In the genomic region with DNA sequence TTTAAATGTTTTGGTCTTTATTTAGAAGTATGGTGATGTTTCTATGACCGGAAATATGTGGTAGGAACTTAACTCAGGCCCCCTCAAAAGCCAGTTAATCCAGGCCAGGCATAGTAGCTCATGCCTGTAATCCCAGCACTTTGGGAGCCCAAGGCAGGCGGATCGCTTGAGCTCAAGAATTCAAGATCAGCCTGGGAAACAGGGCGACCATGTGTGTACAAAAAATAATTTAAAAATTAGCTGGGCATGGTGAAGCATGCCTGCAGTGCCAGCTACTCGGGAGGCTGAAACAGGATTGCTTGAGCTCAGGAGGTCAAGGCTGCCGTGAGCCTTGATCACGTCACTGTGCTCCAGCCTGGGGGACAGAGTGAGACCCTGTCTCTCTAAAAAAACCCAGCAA, we compare ENCODE assay signal across 31 cellular contexts.
"Had no signal": no experiment of that assay in that cellular context is flagged by ENCODE, and none has a peak within 500 bp of the region (broad histone marks: within the 10 kb centered on the region; RNA-seq: fewer than 3 reads in every experiment).

No MANE protein-coding gene starts in this region.

- H3K9me3 ChIP-seq: adrenal gland, body of pancreas, breast epithelium had no signal

- H3K27me3 ChIP-seq: adrenal gland, body of pancreas, brain microvascular endothelial cell, breast epithelium had no signal

- H3K4me1 ChIP-seq: adrenal gland, body of pancreas, breast epithelium had no signal

- H3K4me3 ChIP-seq: adrenal gland, body of pancreas, breast epithelium had no signal

- H3K27ac ChIP-seq: adrenal gland, body of pancreas, brain microvascular endothelial cell, breast epithelium, VCaP had no signal

- ATAC-seq: activated CD8-positive, alpha-beta memory T cell treated with anti-CD3 and anti-CD28 coated beads, Interleukin-2, amount 10 ng/mL, durations not matched to agents 7 days and 5 days; activated CD8-positive, alpha-beta T cell treated with anti-CD3 and anti-CD28 coated beads for 36 hours; activated naive CD4-positive, alpha-beta T cell treated with anti-CD3 and anti-CD28 coated beads, Interleukin-2, amount 50 U/mL, for 72 hours; activated T-cell treated with anti-CD3 and anti-CD28 coated beads, Interleukin-2, amount 50 U/mL, for 4 hours; activated T-cell treated with anti-CD3 and anti-CD28 coated beads, Interleukin-2, amount 50 U/mL, for 72 hours; activated T-helper 17 cell treated with anti-CD3 and anti-CD28 coated beads, Interleukin-2, amount 50 U/mL, for 72 hours; body of pancreas had no signal

- DNase-seq: activated B cell treated with CpG ODN at 0.5 μM for 24 hours; activated CD4-positive, alpha-beta memory T cell treated with anti-CD3 and anti-CD28 coated beads for 36 hours; activated CD4-positive, alpha-beta T cell treated with anti-CD3 and anti-CD28 coated beads for 4 hours; activated CD4-positive, alpha-beta T cell treated with anti-CD3 and anti-CD28 coated beads, Interleukin-2, amount 10 ng/mL, durations not matched to agents 24 days and 14 days; activated CD4-positive, alpha-beta T cell treated with anti-CD3 and anti-CD28 coated beads, Interleukin-2, amount 50 U/mL, for 1 hour; activated CD4-positive, alpha-beta T cell treated with anti-CD3 and anti-CD28 coated beads, Interleukin-2, amount 50 U/mL, for 4 hours; activated CD4-positive, CD25-positive, alpha-beta regulatory T cell treated with anti-CD3 and anti-CD28 coated beads, Interleukin-2, amount 50 U/mL, for 72 hours; activated CD8-positive, alpha-beta memory T cell treated with anti-CD3 and anti-CD28 coated beads, Interleukin-2, amount 10 ng/mL, durations not matched to agents 7 days and 5 days; activated CD8-positive, alpha-beta T cell treated with anti-CD3 and anti-CD28 coated beads for 36 hours; activated gamma-delta T cell treated with Interleukin-2 at 50 U/mL for 16 hours; activated naive CD4-positive, alpha-beta T cell; activated naive CD4-positive, alpha-beta T cell treated with anti-CD3 and anti-CD28 coated beads for 36 hours; activated naive CD4-positive, alpha-beta T cell treated with anti-CD3 and anti-CD28 coated beads, Interleukin-2, amount 50 U/mL, for 16 hours; activated naive CD8-positive, alpha-beta T cell treated with anti-CD3 and anti-CD28 coated beads for 36 hours; activated T-cell treated with anti-CD3 and anti-CD28 coated beads for 4 hours; activated T-cell treated with anti-CD3 and anti-CD28 coated beads, Interleukin-2, amount 50 U/mL, for 1 hour; activated T-cell treated with anti-CD3 and anti-CD28 coated beads, Interleukin-2, amount 50 U/mL, for 4 hours; activated T-cell treated with anti-CD3 and anti-CD28 coated beads, Interleukin-2, amount 50 U/mL, for 72 hours; adrenal gland; amniotic stem cell; aorta; body of pancreas; brain microvascular endothelial cell; cerebellar nuclear complex; T-helper 1 cell; T-helper 2 cell; T-helper 9 cell had no signal
